28 cellular contexts compared by ENCODE assay signal in the genomic region with DNA sequence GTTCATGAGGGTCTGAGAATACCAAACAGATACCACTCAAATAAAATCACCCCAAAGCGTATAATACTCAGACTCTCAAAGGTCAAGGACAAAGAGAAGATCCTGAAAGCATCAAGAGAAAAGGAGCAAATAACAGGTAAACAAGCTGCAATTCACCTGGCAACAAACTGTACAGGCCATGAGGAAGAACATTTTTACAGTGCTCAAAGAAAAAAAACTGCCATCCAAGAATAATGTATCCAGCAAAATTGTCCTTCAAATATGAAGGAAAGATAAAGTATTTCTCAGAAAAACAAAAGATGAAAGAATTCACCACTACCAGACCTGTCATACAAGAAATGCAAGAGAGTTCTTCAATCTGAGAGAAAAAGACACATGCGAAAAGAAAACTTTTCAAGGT.
"Had no signal": no experiment of that assay in that cellular context is flagged by ENCODE, and none has a peak within 500 bp of the region (broad histone marks: within the 10 kb centered on the region; RNA-seq: fewer than 3 reads in every experiment).

No MANE protein-coding gene starts in this region.

- H3K4me3 Mint-ChIP-seq: dendritic cell treated with granulocyte-macrophage colony-stimulating factor and Interleukin-4, amounts not matched to agents 40 ng/mL and 50 ng/mL, for 4 days; effector memory CD8-positive, alpha-beta T cell; endodermal cell; memory B cell; naive thymus-derived CD4-positive, alpha-beta T cell had no signal

- H3K9me3 ChIP-seq: colonic mucosa, esophagus squamous epithelium, gastrocnemius medialis had no signal

- FAIRE-seq: endometrium, islet of Langerhans, keratinocyte had no signal

- H3K9me3 Mint-ChIP-seq: effector memory CD8-positive, alpha-beta T cell had no signal

- H3K36me3 ChIP-seq: colonic mucosa, esophagus squamous epithelium, gastrocnemius medialis, heart right ventricle, left lung, lower lobe of right lung had no signal

- H3K27ac Mint-ChIP-seq: effector memory CD8-positive, alpha-beta T cell; endodermal cell; memory B cell had no signal

- H3K27me3 Mint-ChIP-seq: memory B cell had no signal

- H3K4me3 ChIP-seq: colonic mucosa, esophagus squamous epithelium, gastrocnemius medialis, heart right ventricle, left lung, lower lobe of right lung had no signal

- ATAC-seq: effector memory CD8-positive, alpha-beta T cell; esophagus mucosa; gastrocnemius medialis; heart right ventricle; left cardiac atrium; left lung; left ventricle myocardium superior; lower lobe of right lung; naive thymus-derived CD4-positive, alpha-beta T cell had no signal

- H3K27ac ChIP-seq: colonic mucosa, epithelial cell of prostate, esophagus squamous epithelium, gastrocnemius medialis, heart right ventricle, left lung, lower lobe of right lung had no signal

- DNase-seq: colonic mucosa; cortex of kidney; effector CD8-positive, alpha-beta T cell; effector memory CD8-positive, alpha-beta T cell; endodermal cell; erythroblast; esophagus squamous epithelium; foreskin fibroblast; foreskin melanocyte; gastrocnemius medialis; glutamatergic neuron; head of caudate nucleus; heart right ventricle; hippocampal formation; left cardiac atrium; left lung; left ventricle myocardium superior; lower lobe of right lung; mesendoderm; midbrain; naive thymus-derived CD4-positive, alpha-beta T cell had no signal

- H3K4me1 ChIP-seq: colonic mucosa, esophagus squamous epithelium, gastrocnemius medialis, heart right ventricle, left lung, lower lobe of right lung had no signal
